9 cellular contexts compared by ENCODE assay signal in genomic region chr20:34343458-34344255, GRCh38.
"Had no signal": no experiment of that assay in that cellular context is flagged by ENCODE, and none has a peak within 500 bp of the region (broad histone marks: within the 10 kb centered on the region; RNA-seq: fewer than 3 reads in every experiment).

No MANE protein-coding gene starts in this region.

- H3K27me3 ChIP-seq: heart left ventricle, sigmoid colon, suprapubic skin had no signal

- DNase-seq: activated CD4-positive, alpha-beta memory T cell treated with anti-CD3 and anti-CD28 coated beads, Interleukin-2, amount 10 ng/mL, durations not matched to agents 7 days and 5 days; heart left ventricle; kidney; lower lobe of right lung; occipital lobe; sigmoid colon; stimulated activated CD4-positive, alpha-beta T cell treated with anti-CD3 and anti-CD28 coated beads, Interleukin-2, amount 100 ng/mL, for 48 hours; stimulated activated naive CD8-positive, alpha-beta T cell treated with anti-CD3 and anti-CD28 coated beads, Interleukin-15, Interleukin-2, amounts not matched to agents 100 U/mL and 50 U/mL, for 24 hours had no signal

- H3K4me1 ChIP-seq: heart left ventricle, lower lobe of right lung, sigmoid colon, suprapubic skin had no signal

- H3K9me3 ChIP-seq: heart left ventricle, lower lobe of right lung, sigmoid colon, suprapubic skin had no signal

- H3K27ac ChIP-seq: heart left ventricle, lower lobe of right lung, sigmoid colon, suprapubic skin had no signal

- ATAC-seq: heart left ventricle; lower lobe of right lung; stimulated activated naive CD8-positive, alpha-beta T cell treated with anti-CD3 and anti-CD28 coated beads, Interleukin-15, Interleukin-2, amounts not matched to agents 100 U/mL and 50 U/mL, for 24 hours had no signal

- H3K4me3 ChIP-seq: heart left ventricle, lower lobe of right lung, sigmoid colon, suprapubic skin had no signal

- H3K36me3 ChIP-seq: heart left ventricle, lower lobe of right lung, sigmoid colon, suprapubic skin had no signal
